ENCODE assay signal across 18 cellular contexts in genomic region chr7:120979765-120980499, GRCh38. TPM values are rescaled to one million over a fixed set of nuclear protein-coding genes. Genes with fewer than 3 reads are reported as not detected.
DNase-seq lines count a peak whose midpoint lies in the region; ATAC-seq and TF ChIP-seq lines count a peak whose summit lies in the region.
"Had no signal": no experiment of that assay in that cellular context is flagged by ENCODE, and none has a peak within 500 bp of the region (broad histone marks: within the 10 kb centered on the region; RNA-seq: fewer than 3 reads in every experiment).

No MANE protein-coding gene starts in this region.

- H3K27ac ChIP-seq in PC-3 (ENCODE audit: low read length) (no peak overlapping the region), lower lobe of right lung (no peak overlapping the region)
- H3K27ac ChIP-seq: body of pancreas, left ventricle myocardium inferior, stomach had no signal

- CTCF ChIA-PET in PC-3 (lab: Charles Lee), result no interaction called here

- TF ChIP-seq CTCF in AG10803 (conservative IDR thresholded peaks at IDR 0.05; ENCODE audit: low read length) (no peak), PC-3 (conservative IDR thresholded peaks at IDR 0.05; ENCODE audit: low read depth, low read length) (no peak), lower lobe of right lung (IDR thresholded peaks at IDR 0.05) (no peak)

- H3K4me1 ChIP-seq in PC-3 (ENCODE audit: insufficient read depth, low read length), result peaks cover 23% of the 10 kb centered on the region
- H3K4me1 ChIP-seq in lower lobe of right lung, result no peaks in the 10 kb centered on the region
- H3K4me1 ChIP-seq: body of pancreas, stomach had no signal

- no peak overlapping the region for H2AFZ ChIP-seq in PC-3 (ENCODE audit: low read length)

- H3K9me3 ChIP-seq in PC-3 (ENCODE audit: low read length), result no peaks in the 10 kb centered on the region
- H3K9me3 ChIP-seq in lower lobe of right lung, result no peaks in the 10 kb centered on the region
- H3K9me3 ChIP-seq: body of pancreas, left ventricle myocardium inferior, stomach had no signal

- ATAC-seq in PC-3 (peak; percentile 30; the same call in 1 of the 2 replicates), GM18868 (IDR thresholded peaks at IDR 0.05; ENCODE audit: unreplicated experiment) (no peak), lower lobe of right lung (no peak), GM21390 (IDR thresholded peaks at IDR 0.05; ENCODE audit: unreplicated experiment) (no peak)
- ATAC-seq: body of pancreas; CD8-positive, alpha-beta T cell; HCT116; sciatic nerve had no signal

- no peaks in the 10 kb centered on the region for H3K9me2 ChIP-seq in PC-3 (replicated peaks; ENCODE audit: low read length)

- H3K36me3 ChIP-seq in PC-3 (ENCODE audit: low read depth, low read length), result peaks cover 4% of the 10 kb centered on the region
- peaks cover 20% of the 10 kb centered on the region for H3K36me3 ChIP-seq in lower lobe of right lung

- no peak overlapping the region for H3K9ac ChIP-seq in PC-3 (ENCODE audit: low read length)

- H3K27me3 ChIP-seq in PC-3 (ENCODE audit: low read length) (no peaks in the 10 kb centered on the region), lower lobe of right lung (ENCODE audit: low read depth) (no peaks in the 10 kb centered on the region)
- H3K27me3 ChIP-seq: body of pancreas, stomach had no signal

- H4K20me1 ChIP-seq in PC-3 (ENCODE audit: low read length), result no peaks in the 10 kb centered on the region

- POLR2A ChIA-PET in PC-3 (lab: Charles Lee; ENCODE audit: unreplicated experiment), result interaction anchor here (0.6 kb wide), 1 partner anchor 123 kb away, joined by 3 read pairs; no protein-coding TSS in a partner anchor

- 0 out of 2 replicates have a peak overlapping the region, but pooled peaks have one; percentile 26 for H3K4me2 ChIP-seq in PC-3 (ENCODE audit: low read length)

- DNase-seq in AG10803 (ENCODE audit: low read depth), result peak; percentile 72
- DNase-seq in PC-3, result peak; percentile 40
- peak; percentile 23 for DNase-seq in astrocyte of the hippocampus (ENCODE audit: low read depth, low spot score)
- peak; percentile 10 for DNase-seq in kidney tubule cell (ENCODE audit: low spot score)
- no peak for DNase-seq in lower lobe of right lung
- DNase-seq in amygdala (lab: John Stamatoyannopoulos, UW), result no peak
- DNase-seq: activated naive CD4-positive, alpha-beta T cell treated with Interleukin-2 at 50 U/mL for 16 hours; body of pancreas; CD8-positive, alpha-beta T cell; DND-41; left ventricle myocardium inferior; NCI-H187 treated with DMSO at 0.1 percent for 48 hours; NK-92 treated with Interleukin-12 subunit alpha and Interleukin-12 subunit beta, amount 100 ng/mL, for 24 hours; stomach had no signal

- H3F3A ChIP-seq in PC-3 (ENCODE audit: low read length, unreplicated experiment), result no peaks in the 10 kb centered on the region

- no peak overlapping the region for H3K4me3 ChIP-seq in AG10803 (ENCODE audit: low read length)
- H3K4me3 ChIP-seq in PC-3 (ENCODE audit: low read length), result no peak overlapping the region
- H3K4me3 ChIP-seq in lower lobe of right lung, result no peak overlapping the region
- H3K4me3 ChIP-seq: body of pancreas, left ventricle myocardium inferior, stomach had no signal

- intact Hi-C loops in PC-3 (cut with micrococcal nuclease) (loop anchor here (10.0 kb wide), 1 partner anchor 355 kb away; no protein-coding TSS in a partner anchor), lower lobe of right lung (cut with DNase I) (loop anchor here (10.0 kb wide), 1 partner anchor 125 kb away; no protein-coding TSS in a partner anchor)

- no TSS peak for BruUV-seq in PC-3 (replicated peaks; lab: Mats Ljungman, UMichigan)

- no peaks in the 10 kb centered on the region for H3K79me2 ChIP-seq in PC-3 (ENCODE audit: low read length)

RNA-seq across cellular contexts. Expression of gene CPED1, which starts 8.6 kb away (rescaled TPM):
- total RNA-seq in PC-3 (2014; rRNA removed), result 1.8 and 2.2 TPM in 2 replicates
- total RNA-seq in lower lobe of right lung, result 38.6 TPM
- total RNA-seq: CD8-positive, alpha-beta T cell had no signal

RNA-seq across cellular contexts. Expression of gene ING3, which starts 29.4 kb away (rescaled TPM):
- total RNA-seq in PC-3 (2014; rRNA removed), result 12.4 and 12.8 TPM in 2 replicates
- total RNA-seq in lower lobe of right lung, result 21.5 TPM

Comparison
In these comparisons a context has a peak if more than half of its experiments do, and no peak if none do; other contexts are left out.
1. DNase-seq: peak in AG10803 (single experiment), PC-3 (single experiment), astrocyte of the hippocampus (single experiment) and kidney tubule cell (single experiment); none in lower lobe of right lung (single experiment) and amygdala (0 of 56).
2. RNA of gene CPED1, which starts 8.6 kb away (total RNA-seq): 38.6 TPM in lower lobe of right lung (single experiment); 1.8 to 2.2 TPM in PC-3; every median in the first group is over 10 times any median in the second.